In the genomic region with DNA sequence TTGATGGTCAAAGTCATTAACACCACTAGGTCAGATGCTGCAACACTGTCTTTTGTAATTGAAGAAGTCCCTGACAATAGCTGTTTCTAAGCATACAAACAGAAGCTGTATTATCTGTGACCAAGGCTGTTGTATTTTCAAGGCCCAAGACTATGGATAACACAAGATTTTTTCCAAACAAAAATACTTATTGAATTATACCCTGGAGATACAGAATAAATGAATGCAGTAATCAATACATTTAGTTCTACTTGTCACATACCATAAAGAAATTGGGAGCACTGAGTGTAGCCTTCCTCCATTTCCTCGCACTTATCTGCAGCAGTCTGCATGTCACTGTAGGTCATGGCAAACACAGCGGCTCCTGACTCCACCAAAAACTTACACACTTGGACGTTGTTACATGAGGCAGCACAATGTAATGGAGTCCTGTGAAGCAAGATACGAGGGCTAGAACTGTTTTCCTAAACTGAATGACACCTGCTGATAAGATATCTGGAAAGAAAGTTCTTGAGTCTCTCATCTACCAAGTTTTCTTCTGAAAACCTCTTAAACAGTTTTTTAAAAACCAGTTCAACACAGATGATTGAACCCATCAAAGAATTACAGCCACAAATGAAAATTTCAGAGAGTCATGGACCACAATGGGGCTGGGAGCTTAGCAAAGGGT, we compare ENCODE assay signal across 24 cellular contexts. TPM values are rescaled to one million over a fixed set of nuclear protein-coding genes. Genes with fewer than 3 reads are reported as not detected.
DNase-seq lines count a peak whose midpoint lies in the region; ATAC-seq and TF ChIP-seq lines count a peak whose summit lies in the region.
"Had no signal": no experiment of that assay in that cellular context is flagged by ENCODE, and none has a peak within 500 bp of the region (broad histone marks: within the 10 kb centered on the region; RNA-seq: fewer than 3 reads in every experiment).

No MANE protein-coding gene starts in this region.

- CTCF ChIA-PET in MCF 10A (lab: Yijun Ruan, JAX) (interaction anchor here (0.7 to 1.4 kb wide), 3 partner anchors 92 to 699 kb away, joined by 3 read pairs; no protein-coding TSS in a partner anchor), mammary epithelial cell (lab: Charles Lee; ENCODE audit: low non-redundant PET) (no interaction called here), WTC11 (lab: Charles Lee) (no interaction called here)

- no peaks in the 10 kb centered on the region for H4K20me1 ChIP-seq in mammary epithelial cell (ENCODE audit: insufficient read depth, low read length)

- H3K4me3 ChIP-seq in mammary epithelial cell (replicated peaks in 1 of 3; ENCODE audit: insufficient read depth in 1 of 3, low read depth in 2 of 3, low read length in 3 of 3): no peak overlapping the region
- H3K4me3 ChIP-seq: BLaER1 treated with 17β-estradiol and CSF1 and Interleukin-3, amounts not matched to agents 10 nM and 100 nM; colonic mucosa; right atrium auricular region; upper lobe of left lung had no signal

- H3K4me2 ChIP-seq in mammary epithelial cell (ENCODE audit: insufficient read depth, low read depth, low read length): no peak overlapping the region
- H3K4me2 ChIP-seq: BLaER1 treated with 17β-estradiol and CSF1 and Interleukin-3, amounts not matched to agents 10 nM and 100 nM; SK-N-SH had no signal

- WGBS in mammary epithelial cell (ENCODE audit: low coverage, missing lambda C conversion rate): 98% methylated on average over 4 of the region's 4 CpGs

- intact Hi-C loops in MCF 10A (cut with micrococcal nuclease): no loop called here
- intact Hi-C loops in mammary epithelial cell (cut with micrococcal nuclease): no loop called here

- H3K79me2 ChIP-seq in mammary epithelial cell (ENCODE audit: insufficient read depth, low read length): no peaks in the 10 kb centered on the region

- BruUV-seq in MCF 10A (replicated peaks; lab: Mats Ljungman, UMichigan) (no TSS peak), mammary epithelial cell (replicated peaks; lab: Mats Ljungman, UMichigan) (no TSS peak)

- no peak overlapping the region for H3K4me3 Mint-ChIP-seq in MCF 10A (ENCODE audit: unreplicated experiment)
- H3K4me3 Mint-ChIP-seq in WTC11: no peak overlapping the region
- H3K4me3 Mint-ChIP-seq: activated naive CD8-positive, alpha-beta T cell treated with anti-CD3 and anti-CD28 coated beads, Interleukin-2, amount 50 U/mL, for 24 hours; brain; naive thymus-derived CD8-positive, alpha-beta T cell; stimulated activated naive CD8-positive, alpha-beta T cell treated with anti-CD3 and anti-CD28 coated beads, Interleukin-15, amount 100 ng/mL, for 72 hours had no signal

- peaks cover 3% of the 10 kb centered on the region for H3K36me3 ChIP-seq in mammary epithelial cell (ENCODE audit: insufficient read depth, low read length)
- H3K36me3 ChIP-seq: colonic mucosa had no signal

- H3K9me3 ChIP-seq in mammary epithelial cell (replicated peaks; ENCODE audit: insufficient read depth, low read length): no peaks in the 10 kb centered on the region
- H3K9me3 ChIP-seq: BLaER1 treated with 17β-estradiol and CSF1 and Interleukin-3, amounts not matched to agents 10 nM and 100 nM; colonic mucosa; right atrium auricular region; SK-N-SH; upper lobe of left lung had no signal

- H3K36me3 Mint-ChIP-seq in MCF 10A (ENCODE audit: insufficient read depth, unreplicated experiment) (peaks cover 84% of the 10 kb centered on the region), WTC11 (peaks cover 44% of the 10 kb centered on the region)

- H3K9me3 Mint-ChIP-seq in MCF 10A (ENCODE audit: unreplicated experiment) (no peaks in the 10 kb centered on the region), WTC11 (no peaks in the 10 kb centered on the region)
- H3K9me3 Mint-ChIP-seq: activated naive CD8-positive, alpha-beta T cell treated with anti-CD3 and anti-CD28 coated beads, Interleukin-2, amount 50 U/mL, for 24 hours; brain; naive thymus-derived CD8-positive, alpha-beta T cell; stimulated activated naive CD8-positive, alpha-beta T cell treated with anti-CD3 and anti-CD28 coated beads, Interleukin-15, amount 100 ng/mL, for 72 hours had no signal

- no peak for TF ChIP-seq CTCF in MCF 10A (IDR thresholded peaks at IDR 0.05; ENCODE audit: unreplicated experiment)
- TF ChIP-seq CTCF in mammary epithelial cell (conservative IDR thresholded peaks at IDR 0.05 in 1 of 2, IDR thresholded peaks at IDR 0.05 in 1 of 2; ENCODE audit: extremely low read depth in 1 of 2, insufficient read depth in 1 of 2, low read depth in 1 of 2, low read length in 2 of 2): no peak
- no peak for TF ChIP-seq CTCF in WTC11 (IDR thresholded peaks at IDR 0.05)

- no peak overlapping the region for H3K27ac ChIP-seq in mammary epithelial cell (ENCODE audit: insufficient read depth, low read depth, low read length)
- H3K27ac ChIP-seq: BLaER1 treated with 17β-estradiol and CSF1 and Interleukin-3, amounts not matched to agents 10 nM and 100 nM; colonic mucosa; right atrium auricular region; upper lobe of left lung had no signal

- no peak overlapping the region for H3K9ac ChIP-seq in mammary epithelial cell (ENCODE audit: insufficient read depth, low read length)
- H3K9ac ChIP-seq: BLaER1 treated with 17β-estradiol and CSF1 and Interleukin-3, amounts not matched to agents 10 nM and 100 nM; SK-N-SH had no signal

- no peaks in the 10 kb centered on the region for H3K4me1 Mint-ChIP-seq in MCF 10A (ENCODE audit: insufficient read depth, unreplicated experiment)
- H3K4me1 Mint-ChIP-seq in WTC11: no peaks in the 10 kb centered on the region
- H3K4me1 Mint-ChIP-seq: activated naive CD8-positive, alpha-beta T cell treated with anti-CD3 and anti-CD28 coated beads, Interleukin-2, amount 50 U/mL, for 24 hours; brain; naive thymus-derived CD8-positive, alpha-beta T cell; stimulated activated naive CD8-positive, alpha-beta T cell treated with anti-CD3 and anti-CD28 coated beads, Interleukin-15, amount 100 ng/mL, for 72 hours had no signal

- DNase-seq in MCF 10A (ENCODE audit: unreplicated experiment) (no peak), mammary epithelial cell (no peak), WTC11 (ENCODE audit: low spot score) (no peak), inferior parietal cortex (ENCODE audit: extremely low spot score) (peak; percentile 68)
- DNase-seq: activated CD4-positive, CD25-positive, alpha-beta regulatory T cell; activated naive CD8-positive, alpha-beta T cell treated with anti-CD3 and anti-CD28 coated beads, Interleukin-2, amount 50 U/mL, for 24 hours; activated T-cell treated with anti-CD3 and anti-CD28 coated beads, Interleukin-2, amount 50 U/mL, for 48 hours; colonic mucosa; Kasumi-1; kidney glomerular epithelial cell; naive thymus-derived CD8-positive, alpha-beta T cell; NCI-H187; NCI-H748 treated with DMSO at 0.1 percent for 48 hours; SK-N-SH; stimulated activated CD4-positive, alpha-beta T cell treated with anti-CD3 and anti-CD28 coated beads, Interleukin-4, amount 100 ng/mL, for 24 hours; stimulated activated naive CD8-positive, alpha-beta T cell treated with anti-CD3 and anti-CD28 coated beads, Interleukin-15, amount 100 ng/mL, for 72 hours; upper lobe of left lung had no signal

- no peak overlapping the region for H2AFZ ChIP-seq in mammary epithelial cell (ENCODE audit: low read depth, low read length)

- H3K4me1 ChIP-seq in mammary epithelial cell (ENCODE audit: insufficient read depth, low read length): no peaks in the 10 kb centered on the region
- H3K4me1 ChIP-seq: colonic mucosa, right atrium auricular region had no signal

- dilution Hi-C loops in mammary epithelial cell (cut with HindIII; ENCODE audit: low sequenced_read_pairs): no loop called here

- H3K27me3 Mint-ChIP-seq in MCF 10A (ENCODE audit: insufficient read depth, unreplicated experiment): no peaks in the 10 kb centered on the region
- H3K27me3 Mint-ChIP-seq in WTC11 (ENCODE audit: low read depth): no peaks in the 10 kb centered on the region
- H3K27me3 Mint-ChIP-seq: activated naive CD8-positive, alpha-beta T cell treated with anti-CD3 and anti-CD28 coated beads, Interleukin-2, amount 50 U/mL, for 24 hours; brain; naive thymus-derived CD8-positive, alpha-beta T cell; stimulated activated naive CD8-positive, alpha-beta T cell treated with anti-CD3 and anti-CD28 coated beads, Interleukin-15, amount 100 ng/mL, for 72 hours had no signal

- H3K27me3 ChIP-seq in mammary epithelial cell (ENCODE audit: insufficient read depth, low read length): no peaks in the 10 kb centered on the region
- H3K27me3 ChIP-seq: BLaER1 treated with 17β-estradiol and CSF1 and Interleukin-3, amounts not matched to agents 10 nM and 100 nM; colonic mucosa; right atrium auricular region; upper lobe of left lung had no signal

- peak overlapping the region; percentile 69 for H3K27ac Mint-ChIP-seq in MCF 10A (ENCODE audit: low read depth, unreplicated experiment)
- 0 out of 2 replicates have a peak overlapping the region, but pooled peaks have one; percentile 27 for H3K27ac Mint-ChIP-seq in WTC11
- H3K27ac Mint-ChIP-seq: activated naive CD8-positive, alpha-beta T cell treated with anti-CD3 and anti-CD28 coated beads, Interleukin-2, amount 50 U/mL, for 24 hours; stimulated activated naive CD8-positive, alpha-beta T cell treated with anti-CD3 and anti-CD28 coated beads, Interleukin-15, amount 100 ng/mL, for 72 hours had no signal

- no peak for ATAC-seq in WTC11
- ATAC-seq in GM19452 (IDR thresholded peaks at IDR 0.05; ENCODE audit: unreplicated experiment): no peak
- no peak for ATAC-seq in GM21528 (IDR thresholded peaks at IDR 0.05; ENCODE audit: low FRiP score, unreplicated experiment)
- ATAC-seq in GM19395 (IDR thresholded peaks at IDR 0.05; ENCODE audit: unreplicated experiment): no peak
- no peak for ATAC-seq in HG03159 (IDR thresholded peaks at IDR 0.05; ENCODE audit: unreplicated experiment)
- ATAC-seq: activated naive CD8-positive, alpha-beta T cell treated with anti-CD3 and anti-CD28 coated beads, Interleukin-2, amount 50 U/mL, for 24 hours; naive thymus-derived CD8-positive, alpha-beta T cell; stimulated activated naive CD8-positive, alpha-beta T cell treated with anti-CD3 and anti-CD28 coated beads, Interleukin-15, amount 100 ng/mL, for 72 hours had no signal

- in situ Hi-C loops in mammary epithelial cell (cut with MboI; ENCODE audit: low sequenced_read_pairs in 2 of 2): no loop called here

- POLR2A ChIA-PET in MCF 10A (lab: Yijun Ruan, JAX) (interaction anchor here (0.6 to 1.4 kb wide), 3 partner anchors 13 to 22 kb away, joined by 3 to 5 read pairs (median 5); no protein-coding TSS in a partner anchor), WTC11 (lab: Charles Lee) (no interaction called here)

TF ChIP-seq in WTC11, 78 proteins besides CTCF, POLR2A, EP300 and RAD21 (continues in another document):
- TF ChIP-seq GABPB1 (CRISPR knock-in tag; IDR thresholded peaks at IDR 0.05) (no peak), NFE2L1 (CRISPR knock-in tag; IDR thresholded peaks at IDR 0.05) (no peak)

RNA-seq across cellular contexts. Expression of gene TP53BP2, which starts 56.9 kb away (rescaled TPM):
- 62.4 and 64.0 TPM in 2 replicates for total RNA-seq in MCF 10A (2022)
- total RNA-seq in mammary epithelial cell: 10 to 100 TPM; 13.7 to 19.4 TPM
- 10.1 TPM for polyA plus RNA-seq in mammary epithelial cell
- 48.1 TPM for polyA minus RNA-seq in mammary epithelial cell
- 39.3 to 42.7 TPM (median 41.4 TPM) in 3 replicates for total RNA-seq in WTC11 (2021)
